ENCODE assay signal across 13 cellular contexts in genomic region chr1:8554956-8555534, GRCh38.
DNase-seq lines count a peak whose midpoint lies in the region; ATAC-seq and TF ChIP-seq lines count a peak whose summit lies in the region.
"Had no signal": no experiment of that assay in that cellular context is flagged by ENCODE, and none has a peak within 500 bp of the region (broad histone marks: within the 10 kb centered on the region; RNA-seq: fewer than 3 reads in every experiment).

No MANE protein-coding gene starts in this region.

- H3K56ac ChIP-seq in mesendoderm (ENCODE audit: low read length) = no peak overlapping the region

- H3K4me3 ChIP-seq in breast epithelium (no peak overlapping the region), fibroblast of villous mesenchyme (ENCODE audit: low read depth, low read length) (no peak overlapping the region), mesendoderm (ENCODE audit: low read length) (no peak overlapping the region)

- peaks cover 15% of the 10 kb centered on the region for H3K36me3 Mint-ChIP-seq in MCF 10A (ENCODE audit: insufficient read depth, unreplicated experiment)
- peaks cover 14% of the 10 kb centered on the region for H3K36me3 Mint-ChIP-seq in activated CD8-positive, alpha-beta T cell treated with anti-CD3 and anti-CD28 coated beads for 36 hours (ENCODE audit: low read depth)
- H3K36me3 Mint-ChIP-seq: natural killer cell treated with Interleukin-12 subunit alpha and Interleukin-12 subunit beta and Interleukin-15 and Interleukin-18, amount 100 ng/mL, for 72 hours had no signal

- H3K9me3 Mint-ChIP-seq in MCF 10A (ENCODE audit: unreplicated experiment) = no peaks in the 10 kb centered on the region
- no peaks in the 10 kb centered on the region for H3K9me3 Mint-ChIP-seq in activated CD8-positive, alpha-beta T cell treated with anti-CD3 and anti-CD28 coated beads for 36 hours
- H3K9me3 Mint-ChIP-seq: activated naive CD4-positive, alpha-beta T cell treated with anti-CD3 and anti-CD28 coated beads, Interleukin-2, amount 50 U/mL, for 24 hours; CD4-positive, CD25-positive, alpha-beta regulatory T cell; natural killer cell treated with Interleukin-12 subunit alpha and Interleukin-12 subunit beta and Interleukin-15 and Interleukin-18, amount 100 ng/mL, for 72 hours had no signal

- H3K27ac ChIP-seq in breast epithelium = peak overlapping the region in 1 of 2 donors; percentile 4
- no peak overlapping the region for H3K27ac ChIP-seq in mesendoderm (ENCODE audit: low read depth, low read length)

- no peak for TF ChIP-seq POLR2A in breast epithelium (IDR thresholded peaks at IDR 0.05)

- no TSS peak for BruUV-seq in MCF 10A (replicated peaks; lab: Mats Ljungman, UMichigan)

- H3K36me3 ChIP-seq in breast epithelium = no peaks in the 10 kb centered on the region
- H3K36me3 ChIP-seq in mesendoderm (ENCODE audit: control insufficient read depth, insufficient read depth, low read length) = peaks cover 1% of the 10 kb centered on the region

- TF ChIP-seq CTCF in MCF 10A (IDR thresholded peaks at IDR 0.05; ENCODE audit: unreplicated experiment) (no peak), breast epithelium (IDR thresholded peaks at IDR 0.05) (no peak), fibroblast of villous mesenchyme (IDR thresholded peaks at IDR 0.05; ENCODE audit: insufficient read depth, low read depth, low read length) (no peak)
- no peak for TF ChIP-seq CTCF in activated CD8-positive, alpha-beta T cell treated with anti-CD3 and anti-CD28 coated beads for 36 hours (IDR thresholded peaks at IDR 0.05)

- ATAC-seq in activated CD8-positive, alpha-beta T cell treated with anti-CD3 and anti-CD28 coated beads for 36 hours = peak; percentile 57
- no peak for ATAC-seq in HG02973 (IDR thresholded peaks at IDR 0.05; ENCODE audit: unreplicated experiment)

- WGBS in mesendoderm (ENCODE audit: extremely low coverage, insufficient coverage, low lambda C conversion rate) = no CpG with 5 or more reads among the region's 2 CpGs

- peak overlapping the region; percentile 61 for H3K27ac Mint-ChIP-seq in MCF 10A (ENCODE audit: low read depth, unreplicated experiment)
- H3K27ac Mint-ChIP-seq in activated CD8-positive, alpha-beta T cell treated with anti-CD3 and anti-CD28 coated beads for 36 hours = peak overlapping the region; percentile 60
- H3K27ac Mint-ChIP-seq: CD4-positive, CD25-positive, alpha-beta regulatory T cell; natural killer cell treated with Interleukin-12 subunit alpha and Interleukin-12 subunit beta and Interleukin-15 and Interleukin-18, amount 100 ng/mL, for 72 hours had no signal

- peaks cover 11% of the 10 kb centered on the region for H3K79me1 ChIP-seq in mesendoderm (ENCODE audit: low read length)

- H3K27me3 ChIP-seq in breast epithelium = no peaks in the 10 kb centered on the region
- no peaks in the 10 kb centered on the region for H3K27me3 ChIP-seq in mesendoderm (ENCODE audit: insufficient read depth, low read length, poor library complexity)

- no peak overlapping the region for H2BK5ac ChIP-seq in mesendoderm (ENCODE audit: low read length)

- no peaks in the 10 kb centered on the region for H3K4me1 Mint-ChIP-seq in MCF 10A (ENCODE audit: insufficient read depth, unreplicated experiment)
- H3K4me1 Mint-ChIP-seq in activated CD8-positive, alpha-beta T cell treated with anti-CD3 and anti-CD28 coated beads for 36 hours (ENCODE audit: low read depth) = peaks cover 34% of the 10 kb centered on the region

- no peak overlapping the region for H3K23ac ChIP-seq in mesendoderm (ENCODE audit: low read length)

- no peaks in the 10 kb centered on the region for H3K9me3 ChIP-seq in breast epithelium

- intact Hi-C loops in MCF 10A (cut with micrococcal nuclease) = no loop called here
- intact Hi-C loops in breast epithelium (cut with DNase I; ENCODE audit: low total_unique reads) = no loop called here
- intact Hi-C loops in activated CD8-positive, alpha-beta T cell treated with anti-CD3 and anti-CD28 coated beads for 36 hours (cut with micrococcal nuclease) = no loop called here

- H3K4me2 ChIP-seq in mesendoderm (ENCODE audit: low read length) = no peak overlapping the region

- peaks cover 11% of the 10 kb centered on the region for H3K79me2 ChIP-seq in mesendoderm (ENCODE audit: control insufficient read depth, insufficient read depth, low read length)

- H4K5ac ChIP-seq in mesendoderm (ENCODE audit: low read length) = no peak overlapping the region

- no peak overlapping the region for H2BK15ac ChIP-seq in mesendoderm (replicated peaks; ENCODE audit: low read depth)

- no peak overlapping the region for H3K4me3 Mint-ChIP-seq in MCF 10A (ENCODE audit: unreplicated experiment)
- H3K4me3 Mint-ChIP-seq in activated CD8-positive, alpha-beta T cell treated with anti-CD3 and anti-CD28 coated beads for 36 hours = no peak overlapping the region
- H3K4me3 Mint-ChIP-seq: activated naive CD4-positive, alpha-beta T cell treated with anti-CD3 and anti-CD28 coated beads, Interleukin-2, amount 50 U/mL, for 24 hours; CD4-positive, CD25-positive, alpha-beta regulatory T cell; natural killer cell treated with Interleukin-12 subunit alpha and Interleukin-12 subunit beta and Interleukin-15 and Interleukin-18, amount 100 ng/mL, for 72 hours had no signal

- no peak overlapping the region for H2BK120ac ChIP-seq in mesendoderm (ENCODE audit: low read depth, low read length)

- H3K18ac ChIP-seq in mesendoderm (ENCODE audit: low read length) = no peak overlapping the region

- H3K27me3 Mint-ChIP-seq in MCF 10A (ENCODE audit: insufficient read depth, unreplicated experiment) = no peaks in the 10 kb centered on the region
- no peaks in the 10 kb centered on the region for H3K27me3 Mint-ChIP-seq in activated CD8-positive, alpha-beta T cell treated with anti-CD3 and anti-CD28 coated beads for 36 hours
- H3K27me3 Mint-ChIP-seq: activated naive CD4-positive, alpha-beta T cell treated with anti-CD3 and anti-CD28 coated beads, Interleukin-2, amount 50 U/mL, for 24 hours; CD4-positive, CD25-positive, alpha-beta regulatory T cell; natural killer cell treated with Interleukin-12 subunit alpha and Interleukin-12 subunit beta and Interleukin-15 and Interleukin-18, amount 100 ng/mL, for 72 hours had no signal

- H3K4ac ChIP-seq in mesendoderm (ENCODE audit: low read depth, low read length) = no peak overlapping the region

- H4K8ac ChIP-seq in mesendoderm (ENCODE audit: low read depth, low read length) = no peak overlapping the region

- no peak overlapping the region for H3K9ac ChIP-seq in mesendoderm (ENCODE audit: low read length)

- DNase-seq in MCF 10A (ENCODE audit: unreplicated experiment) (peak; percentile 62), breast epithelium (ENCODE audit: low spot score in 2 of 2) (no peak), fibroblast of villous mesenchyme (ENCODE audit: low read depth) (peak; percentile 48), LoVo (ENCODE audit: low spot score) (no peak), mesendoderm (no peak), NCI-H510A (lab: John Stamatoyannopoulos, UW) (no peak)
- peak; percentile 37 for DNase-seq in activated CD8-positive, alpha-beta T cell treated with anti-CD3 and anti-CD28 coated beads for 36 hours
- DNase-seq: CD4-positive, CD25-positive, alpha-beta regulatory T cell; glutamatergic neuron; NCI-H2171 had no signal

- H3K4me1 ChIP-seq in breast epithelium (no peaks in the 10 kb centered on the region), mesendoderm (ENCODE audit: control insufficient read depth, low read depth, low read length) (peaks cover 2% of the 10 kb centered on the region)

- POLR2A ChIA-PET in MCF 10A (lab: Yijun Ruan, JAX) = interaction anchor here (0.8 to 4.6 kb wide), 11 partner anchors 9 to 178 kb away, joined by 3 to 15 read pairs (median 5); no protein-coding TSS in a partner anchor
- POLR2A ChIA-PET in activated CD8-positive, alpha-beta T cell treated with anti-CD3 and anti-CD28 coated beads for 36 hours (lab: Charles Lee) = no interaction called here

- CTCF ChIA-PET in MCF 10A (lab: Yijun Ruan, JAX) = interaction anchor here (0.7 to 2.6 kb wide), 4 partner anchors 8 to 172 kb away, joined by 3 to 8 read pairs (median 4); no protein-coding TSS in a partner anchor
- CTCF ChIA-PET in activated CD8-positive, alpha-beta T cell treated with anti-CD3 and anti-CD28 coated beads for 36 hours (lab: Charles Lee) = interaction anchor here (1.0 to 4.2 kb wide), 5 partner anchors 8 to 294 kb away, joined by 3 to 22 read pairs (median 7); no protein-coding TSS in a partner anchor

- H2AK5ac ChIP-seq in mesendoderm (ENCODE audit: low read length) = no peak overlapping the region

Comparison
In these comparisons a context has a peak if more than half of its experiments do, and no peak if none do; other contexts are left out.
1. DNase-seq: peak in MCF 10A (single experiment), activated CD8-positive, alpha-beta T cell treated with anti-CD3 and anti-CD28 coated beads for 36 hours (single experiment) and fibroblast of villous mesenchyme (single experiment); none in breast epithelium (0 of 2), LoVo (single experiment), mesendoderm (single experiment) and NCI-H510A (single experiment).